ENCODE assay signal across 19 cellular contexts in the genomic region with DNA sequence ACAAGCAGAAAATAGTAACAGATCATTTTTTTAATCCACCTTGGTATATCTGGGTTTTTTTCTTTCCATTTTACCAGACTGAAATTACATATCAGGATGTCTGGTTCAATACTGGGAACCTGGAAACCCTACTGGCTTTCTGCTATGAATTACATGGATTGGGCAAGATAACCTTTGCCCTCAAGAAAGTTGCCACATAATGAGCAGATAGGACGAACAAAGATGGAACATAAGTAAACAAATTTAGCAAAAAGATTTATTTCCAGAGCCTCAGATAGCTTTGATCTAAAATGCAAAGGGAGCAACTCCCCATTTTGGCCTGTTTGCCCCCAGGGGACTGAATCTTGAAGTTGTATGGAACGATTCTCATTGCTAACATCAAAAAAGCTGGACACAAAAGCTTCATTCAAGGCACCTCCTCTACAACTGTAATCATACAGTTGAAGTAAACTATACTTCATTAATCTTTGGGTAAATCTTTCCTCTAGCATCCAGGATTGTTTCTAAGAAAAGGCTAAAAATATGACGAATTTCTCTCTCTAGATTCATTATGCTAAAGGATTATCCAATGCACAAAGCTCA.
A peak's percentile ranks its signal among the peaks of the same experiment; 100 is the strongest.
DNase-seq lines count a peak whose midpoint lies in the region; TF ChIP-seq lines count a peak whose summit lies in the region.
"Had no signal": no experiment of that assay in that cellular context is flagged by ENCODE, and none has a peak within 500 bp of the region (broad histone marks: within the 10 kb centered on the region; RNA-seq: fewer than 3 reads in every experiment).

No MANE protein-coding gene starts in this region.

- H3K27ac Mint-ChIP-seq in Caco-2 (ENCODE audit: unreplicated experiment), result no peak overlapping the region
- H3K27ac Mint-ChIP-seq: HFFc6 had no signal

- no peaks in the 10 kb centered on the region for H3K9me3 ChIP-seq in Caco-2
- no peaks in the 10 kb centered on the region for H3K9me3 ChIP-seq in liver (ENCODE audit: control insufficient read depth in 4 of 4, low read length in 3 of 4)
- no peaks in the 10 kb centered on the region for H3K9me3 ChIP-seq in adrenal gland (replicated peaks in 1 of 3)
- H3K9me3 ChIP-seq: SJSA1 had no signal

- H3K36me3 ChIP-seq in Caco-2 (ENCODE audit: control insufficient read depth, insufficient read depth, low read length), result no peaks in the 10 kb centered on the region
- H3K36me3 ChIP-seq in liver (ENCODE audit: control insufficient read depth in 4 of 4, insufficient read depth in 3 of 4, low read depth in 1 of 4, low read length in 3 of 4), result no peaks in the 10 kb centered on the region
- no peaks in the 10 kb centered on the region for H3K36me3 ChIP-seq in adrenal gland (replicated peaks in 1 of 2)
- H3K36me3 ChIP-seq: SJSA1 had no signal

- intact Hi-C loops in Caco-2 (cut with micrococcal nuclease; ENCODE audit: unreplicated experiment) (loop anchor here (5.0 kb wide), 1 partner anchor 119 kb away; no protein-coding TSS in a partner anchor), adrenal gland (cut with DNase I) (no loop called here)

- H3K27me3 ChIP-seq in Caco-2 (replicated peaks; ENCODE audit: control insufficient read depth, insufficient read depth, low read length) (no peaks in the 10 kb centered on the region), liver (ENCODE audit: control insufficient read depth in 4 of 4, insufficient read depth in 4 of 4, low read length in 3 of 4) (no peaks in the 10 kb centered on the region), adrenal gland (no peaks in the 10 kb centered on the region)
- H3K27me3 ChIP-seq: SJSA1 had no signal

- H3K9me3 Mint-ChIP-seq in Caco-2 (ENCODE audit: unreplicated experiment), result no peaks in the 10 kb centered on the region
- H3K9me3 Mint-ChIP-seq: HFFc6 had no signal

- H3K4me3 ChIP-seq in Caco-2 (ENCODE audit: low read depth, low read length) (no peak overlapping the region), liver (ENCODE audit: low read depth in 1 of 3, low read length in 3 of 3) (no peak overlapping the region), adrenal gland (no peak overlapping the region)
- H3K4me3 ChIP-seq: PC-9, SJSA1 had no signal

- TF ChIP-seq POLR2A in adrenal gland (IDR thresholded peaks at IDR 0.05), result no peak

- peak; percentile 50 to 64 for DNase-seq in Caco-2
- DNase-seq in NCI-H226, result peak; percentile 1
- peak; percentile 69 for DNase-seq in amniotic epithelial cell (ENCODE audit: low read depth)
- DNase-seq in adrenal gland, result no peak
- DNase-seq in COLO668 (lab: John Stamatoyannopoulos, UW; ENCODE audit: unreplicated experiment), result no peak
- DNase-seq in A172 (ENCODE audit: low spot score), result no peak
- DNase-seq in GOT3 (lab: John Stamatoyannopoulos, UW), result no peak
- DNase-seq: DMS 273 treated with DMSO at 0.1 percent for 48 hours, DND-41, H7, HFFc6, MV-4-11, NCI-H1694 treated with DMSO at 0.1 percent for 48 hours, NCI-H510A treated with DMSO at 0.1 percent for 48 hours, NCI-H774, PC-9 had no signal

- no peak overlapping the region for H3K4me3 Mint-ChIP-seq in Caco-2 (ENCODE audit: unreplicated experiment)
- H3K4me3 Mint-ChIP-seq: HFFc6 had no signal

- no TSS peak for BruUV-seq in Caco-2 (replicated peaks; lab: Mats Ljungman, UMichigan)

- H3K4me1 Mint-ChIP-seq in Caco-2 (ENCODE audit: low read depth, unreplicated experiment), result peaks cover 8% of the 10 kb centered on the region

- CTCF ChIA-PET in Caco-2 (lab: Charles Lee), result no interaction called here

- no peak for TF ChIP-seq CTCF in Caco-2 (IDR thresholded peaks at IDR 0.05; ENCODE audit: insufficient read depth in 1 of 2, low read depth in 1 of 2, low read length in 1 of 2, severe bottlenecking in 1 of 2, unreplicated experiment in 1 of 2)
- TF ChIP-seq CTCF in liver (IDR thresholded peaks at IDR 0.05; ENCODE audit: low read depth, low read length, missing input control), result no peak
- no peak for TF ChIP-seq CTCF in adrenal gland (IDR thresholded peaks at IDR 0.05)

- H3K4me1 ChIP-seq in Caco-2, result peaks cover 21% of the 10 kb centered on the region
- H3K4me1 ChIP-seq in liver (ENCODE audit: control insufficient read depth in 4 of 4, insufficient read depth in 4 of 4, low read length in 3 of 4), result peaks cover 2 to 6% (median 3%) of the 10 kb centered on the region in 4 donors
- no peaks in the 10 kb centered on the region for H3K4me1 ChIP-seq in adrenal gland (replicated peaks in 1 of 2)

- 27% methylated on average over 3 of the region's 3 CpGs for WGBS in liver
- 27 to 36% (median 34%) methylated on average over 3 of the region's 3 CpGs for WGBS in adrenal gland, 4 donors

- POLR2A ChIA-PET in Caco-2 (lab: Charles Lee), result no interaction called here

- H3K27me3 Mint-ChIP-seq in Caco-2 (ENCODE audit: insufficient read depth, unreplicated experiment), result no peaks in the 10 kb centered on the region

- H3K27ac ChIP-seq in liver (ENCODE audit: low read depth in 1 of 2, low read length in 2 of 2), result no peak overlapping the region
- no peak overlapping the region for H3K27ac ChIP-seq in adrenal gland
- H3K27ac ChIP-seq: C4-2B, PC-9, SJSA1 had no signal

- H3K9ac ChIP-seq in liver (ENCODE audit: low read depth in 1 of 2, low read length in 2 of 2), result no peak overlapping the region

- peak; percentile 27 to 50 for TF ChIP-seq RAD21 in liver (IDR thresholded peaks at IDR 0.05)

- H3K36me3 Mint-ChIP-seq in Caco-2 (ENCODE audit: insufficient read depth, unreplicated experiment), result no peaks in the 10 kb centered on the region

TF ChIP-seq in liver, 16 proteins besides CTCF, POLR2A, EP300 and RAD21:
- TF ChIP-seq FOXA2 (IDR thresholded peaks at IDR 0.05) (no peak), HNF4A (conservative IDR thresholded peaks at IDR 0.05) (peak; percentile 95 to 96), EGR1 (IDR thresholded peaks at IDR 0.05; ENCODE audit: low read depth in 2 of 2) (peak in 1 of 2 donors; percentile 21), HNF4G (IDR thresholded peaks at IDR 0.05) (peak; percentile 76), JUND (IDR thresholded peaks at IDR 0.05) (peak in 1 of 2 donors; percentile 26), RXRA (IDR thresholded peaks at IDR 0.05) (peak; percentile 7 to 60), NR2F2 (IDR thresholded peaks at IDR 0.05) (peak; percentile 31), FOXA1 (IDR thresholded peaks at IDR 0.05) (no peak), YY1 (IDR thresholded peaks at IDR 0.05) (peak; percentile 78), GABPA (IDR thresholded peaks at IDR 0.05 in 1 of 2, conservative IDR thresholded peaks at IDR 0.05 in 1 of 2) (no peak), SP1 (IDR thresholded peaks at IDR 0.05) (peak; percentile 45)
- TF ChIP-seq, protein P1, sequence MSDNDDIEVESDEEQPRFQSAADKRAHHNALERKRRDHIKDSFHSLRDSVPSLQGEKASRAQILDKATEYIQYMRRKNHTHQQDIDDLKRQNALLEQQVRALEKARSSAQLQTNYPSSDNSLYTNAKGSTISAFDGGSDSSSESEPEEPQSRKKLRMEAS (IDR thresholded peaks at IDR 0.05), result peak; percentile 40
- TF ChIP-seq, protein P2, sequence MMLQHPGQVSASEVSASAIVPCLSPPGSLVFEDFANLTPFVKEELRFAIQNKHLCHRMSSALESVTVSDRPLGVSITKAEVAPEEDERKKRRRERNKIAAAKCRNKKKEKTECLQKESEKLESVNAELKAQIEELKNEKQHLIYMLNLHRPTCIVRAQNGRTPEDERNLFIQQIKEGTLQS (IDR thresholded peaks at IDR 0.05), result no peak

Comparison
In these comparisons a context has a peak if more than half of its experiments do, and no peak if none do; other contexts are left out.
1. DNase-seq: peak in Caco-2 (2 of 2), NCI-H226 (single experiment) and amniotic epithelial cell (single experiment); none in adrenal gland (0 of 7), COLO668 (single experiment), A172 (single experiment) and GOT3 (single experiment).